ENCODE assay signal across 1 cellular context in the genomic region with DNA sequence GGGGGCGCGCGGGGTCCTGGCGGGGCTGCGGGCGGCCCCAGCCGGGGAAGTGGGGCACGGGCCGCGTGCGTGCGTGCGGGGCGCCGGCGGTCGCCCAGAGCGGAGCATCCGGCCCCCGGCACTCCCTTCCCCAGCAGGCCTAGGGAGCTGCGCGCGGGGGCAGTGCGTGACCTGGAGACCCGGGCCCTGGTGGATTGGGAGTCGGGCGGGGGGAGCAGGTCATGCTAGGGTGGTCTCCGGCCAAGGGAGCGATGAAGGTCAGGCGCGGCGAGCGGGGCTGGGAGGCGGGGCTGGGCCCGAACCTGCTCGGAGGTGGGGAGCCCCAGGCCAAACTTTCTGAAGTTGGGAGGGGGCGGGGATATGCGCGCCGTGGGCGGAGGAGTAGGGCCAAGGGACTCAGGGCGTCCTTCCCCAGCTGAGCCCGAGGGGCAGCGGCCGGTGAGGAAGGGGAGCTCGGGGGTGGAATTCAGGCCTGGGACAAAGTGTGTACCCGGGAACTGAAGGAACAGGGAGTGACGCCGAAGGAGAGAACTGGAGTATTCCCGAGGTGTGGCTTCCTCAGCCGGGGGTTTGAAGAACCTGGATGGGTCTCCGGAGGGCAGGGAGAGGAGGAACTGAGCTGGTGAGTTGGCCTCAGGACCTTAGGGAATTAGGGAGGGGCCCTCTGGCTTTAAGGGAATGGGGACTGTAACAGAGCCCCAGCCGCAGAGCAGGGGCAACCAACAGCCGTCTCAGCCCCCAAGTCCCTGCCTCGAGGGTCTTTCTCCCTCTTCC.
A peak's percentile ranks its signal among the peaks of the same experiment; 100 is the strongest.
TF ChIP-seq lines count a peak whose summit lies in the region.

No MANE protein-coding gene starts in this region.

TF ChIP-seq in HEK293, 187 proteins besides CTCF, POLR2A, EP300 and RAD21 (continued from another document and continues in another):
- TF ChIP-seq, protein P1, sequence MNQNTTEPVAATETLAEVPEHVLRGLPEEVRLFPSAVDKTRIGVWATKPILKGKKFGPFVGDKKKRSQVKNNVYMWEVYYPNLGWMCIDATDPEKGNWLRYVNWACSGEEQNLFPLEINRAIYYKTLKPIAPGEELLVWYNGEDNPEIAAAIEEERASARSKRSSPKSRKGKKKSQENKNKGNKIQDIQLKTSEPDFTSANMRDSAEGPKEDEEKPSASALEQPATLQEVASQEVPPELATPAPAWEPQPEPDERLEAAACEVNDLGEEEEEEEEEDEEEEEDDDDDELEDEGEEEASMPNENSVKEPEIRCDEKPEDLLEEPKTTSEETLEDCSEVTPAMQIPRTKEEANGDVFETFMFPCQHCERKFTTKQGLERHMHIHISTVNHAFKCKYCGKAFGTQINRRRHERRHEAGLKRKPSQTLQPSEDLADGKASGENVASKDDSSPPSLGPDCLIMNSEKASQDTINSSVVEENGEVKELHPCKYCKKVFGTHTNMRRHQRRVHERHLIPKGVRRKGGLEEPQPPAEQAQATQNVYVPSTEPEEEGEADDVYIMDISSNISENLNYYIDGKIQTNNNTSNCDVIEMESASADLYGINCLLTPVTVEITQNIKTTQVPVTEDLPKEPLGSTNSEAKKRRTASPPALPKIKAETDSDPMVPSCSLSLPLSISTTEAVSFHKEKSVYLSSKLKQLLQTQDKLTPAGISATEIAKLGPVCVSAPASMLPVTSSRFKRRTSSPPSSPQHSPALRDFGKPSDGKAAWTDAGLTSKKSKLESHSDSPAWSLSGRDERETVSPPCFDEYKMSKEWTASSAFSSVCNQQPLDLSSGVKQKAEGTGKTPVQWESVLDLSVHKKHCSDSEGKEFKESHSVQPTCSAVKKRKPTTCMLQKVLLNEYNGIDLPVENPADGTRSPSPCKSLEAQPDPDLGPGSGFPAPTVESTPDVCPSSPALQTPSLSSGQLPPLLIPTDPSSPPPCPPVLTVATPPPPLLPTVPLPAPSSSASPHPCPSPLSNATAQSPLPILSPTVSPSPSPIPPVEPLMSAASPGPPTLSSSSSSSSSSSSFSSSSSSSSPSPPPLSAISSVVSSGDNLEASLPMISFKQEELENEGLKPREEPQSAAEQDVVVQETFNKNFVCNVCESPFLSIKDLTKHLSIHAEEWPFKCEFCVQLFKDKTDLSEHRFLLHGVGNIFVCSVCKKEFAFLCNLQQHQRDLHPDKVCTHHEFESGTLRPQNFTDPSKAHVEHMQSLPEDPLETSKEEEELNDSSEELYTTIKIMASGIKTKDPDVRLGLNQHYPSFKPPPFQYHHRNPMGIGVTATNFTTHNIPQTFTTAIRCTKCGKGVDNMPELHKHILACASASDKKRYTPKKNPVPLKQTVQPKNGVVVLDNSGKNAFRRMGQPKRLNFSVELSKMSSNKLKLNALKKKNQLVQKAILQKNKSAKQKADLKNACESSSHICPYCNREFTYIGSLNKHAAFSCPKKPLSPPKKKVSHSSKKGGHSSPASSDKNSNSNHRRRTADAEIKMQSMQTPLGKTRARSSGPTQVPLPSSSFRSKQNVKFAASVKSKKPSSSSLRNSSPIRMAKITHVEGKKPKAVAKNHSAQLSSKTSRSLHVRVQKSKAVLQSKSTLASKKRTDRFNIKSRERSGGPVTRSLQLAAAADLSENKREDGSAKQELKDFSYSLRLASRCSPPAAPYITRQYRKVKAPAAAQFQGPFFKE (tag by site-specific recombination; IDR thresholded peaks at IDR 0.05; ENCODE audit: borderline replicate concordance): no peak
- TF ChIP-seq, protein P2, sequence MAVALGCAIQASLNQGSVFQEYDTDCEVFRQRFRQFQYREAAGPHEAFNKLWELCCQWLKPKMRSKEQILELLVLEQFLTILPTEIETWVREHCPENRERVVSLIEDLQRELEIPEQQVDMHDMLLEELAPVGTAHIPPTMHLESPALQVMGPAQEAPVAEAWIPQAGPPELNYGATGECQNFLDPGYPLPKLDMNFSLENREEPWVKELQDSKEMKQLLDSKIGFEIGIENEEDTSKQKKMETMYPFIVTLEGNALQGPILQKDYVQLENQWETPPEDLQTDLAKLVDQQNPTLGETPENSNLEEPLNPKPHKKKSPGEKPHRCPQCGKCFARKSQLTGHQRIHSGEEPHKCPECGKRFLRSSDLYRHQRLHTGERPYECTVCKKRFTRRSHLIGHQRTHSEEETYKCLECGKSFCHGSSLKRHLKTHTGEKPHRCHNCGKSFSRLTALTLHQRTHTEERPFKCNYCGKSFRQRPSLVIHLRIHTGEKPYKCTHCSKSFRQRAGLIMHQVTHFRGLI (tag by site-specific recombination; IDR thresholded peaks at IDR 0.05): no peak
- peak; percentile 36; the same call in 1 of the 2 replicates for TF ChIP-seq ZNF76 (tag by site-specific recombination; IDR thresholded peaks at IDR 0.05; ENCODE audit: borderline replicate concordance, low read depth)
- TF ChIP-seq, protein P3, sequence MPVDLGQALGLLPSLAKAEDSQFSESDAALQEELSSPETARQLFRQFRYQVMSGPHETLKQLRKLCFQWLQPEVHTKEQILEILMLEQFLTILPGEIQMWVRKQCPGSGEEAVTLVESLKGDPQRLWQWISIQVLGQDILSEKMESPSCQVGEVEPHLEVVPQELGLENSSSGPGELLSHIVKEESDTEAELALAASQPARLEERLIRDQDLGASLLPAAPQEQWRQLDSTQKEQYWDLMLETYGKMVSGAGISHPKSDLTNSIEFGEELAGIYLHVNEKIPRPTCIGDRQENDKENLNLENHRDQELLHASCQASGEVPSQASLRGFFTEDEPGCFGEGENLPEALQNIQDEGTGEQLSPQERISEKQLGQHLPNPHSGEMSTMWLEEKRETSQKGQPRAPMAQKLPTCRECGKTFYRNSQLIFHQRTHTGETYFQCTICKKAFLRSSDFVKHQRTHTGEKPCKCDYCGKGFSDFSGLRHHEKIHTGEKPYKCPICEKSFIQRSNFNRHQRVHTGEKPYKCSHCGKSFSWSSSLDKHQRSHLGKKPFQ (tag by site-specific recombination; IDR thresholded peaks at IDR 0.05): no peak
- TF ChIP-seq OSR2 (tag by site-specific recombination; IDR thresholded peaks at IDR 0.05): no peak
- peak; percentile 42; the same call in 1 of the 2 replicates for TF ChIP-seq ZIC2 (tag by site-specific recombination; IDR thresholded peaks at IDR 0.05)
- TF ChIP-seq WT1 (tag by site-specific recombination; IDR thresholded peaks at IDR 0.05): no peak
- no peak for TF ChIP-seq ZNF280C (tag by site-specific recombination; IDR thresholded peaks at IDR 0.05)
- TF ChIP-seq ZNF221 (tag by site-specific recombination; IDR thresholded peaks at IDR 0.05; ENCODE audit: borderline replicate concordance): no peak
- TF ChIP-seq ZNF416 (tag by site-specific recombination; IDR thresholded peaks at IDR 0.05): no peak
- no peak for TF ChIP-seq ZNF785 (tag by site-specific recombination; IDR thresholded peaks at IDR 0.05)
- no peak for TF ChIP-seq ZNF521 (tag by site-specific recombination; IDR thresholded peaks at IDR 0.05)
- TF ChIP-seq MZF1 (tag by site-specific recombination; IDR thresholded peaks at IDR 0.05; ENCODE audit: borderline replicate concordance): no peak
- TF ChIP-seq ZNF677 (tag by site-specific recombination; IDR thresholded peaks at IDR 0.05): no peak
- peak; percentile 39; the same call in 1 of the 2 replicates for TF ChIP-seq IKZF3 (tag by site-specific recombination; IDR thresholded peaks at IDR 0.05)
- TF ChIP-seq BCL11A (tag by site-specific recombination; IDR thresholded peaks at IDR 0.05; ENCODE audit: low read depth): no peak
- TF ChIP-seq KLF1 (tag by site-specific recombination; IDR thresholded peaks at IDR 0.05): no peak
- TF ChIP-seq ZNF37A (tag by site-specific recombination; IDR thresholded peaks at IDR 0.05): no peak
- no peak for TF ChIP-seq YY1 (tag by site-specific recombination; IDR thresholded peaks at IDR 0.05)
- TF ChIP-seq HOXD13 (CRISPR knock-in tag; IDR thresholded peaks at IDR 0.05; ENCODE audit: borderline replicate concordance): no peak
- TF ChIP-seq BCL6B (tag by site-specific recombination; IDR thresholded peaks at IDR 0.05): no peak
- TF ChIP-seq ZNF404 (tag by site-specific recombination; IDR thresholded peaks at IDR 0.05): no peak
- peak; percentile 76 for TF ChIP-seq ZBTB26 (tag by site-specific recombination; optimal IDR thresholded peaks at IDR 0.05)
- no peak for TF ChIP-seq ZNF157 (tag by site-specific recombination; IDR thresholded peaks at IDR 0.05)
- TF ChIP-seq ZNF514 (tag by site-specific recombination; IDR thresholded peaks at IDR 0.05): no peak
- no peak for TF ChIP-seq ZNF792 (tag by site-specific recombination; IDR thresholded peaks at IDR 0.05)
- TF ChIP-seq, protein P4, sequence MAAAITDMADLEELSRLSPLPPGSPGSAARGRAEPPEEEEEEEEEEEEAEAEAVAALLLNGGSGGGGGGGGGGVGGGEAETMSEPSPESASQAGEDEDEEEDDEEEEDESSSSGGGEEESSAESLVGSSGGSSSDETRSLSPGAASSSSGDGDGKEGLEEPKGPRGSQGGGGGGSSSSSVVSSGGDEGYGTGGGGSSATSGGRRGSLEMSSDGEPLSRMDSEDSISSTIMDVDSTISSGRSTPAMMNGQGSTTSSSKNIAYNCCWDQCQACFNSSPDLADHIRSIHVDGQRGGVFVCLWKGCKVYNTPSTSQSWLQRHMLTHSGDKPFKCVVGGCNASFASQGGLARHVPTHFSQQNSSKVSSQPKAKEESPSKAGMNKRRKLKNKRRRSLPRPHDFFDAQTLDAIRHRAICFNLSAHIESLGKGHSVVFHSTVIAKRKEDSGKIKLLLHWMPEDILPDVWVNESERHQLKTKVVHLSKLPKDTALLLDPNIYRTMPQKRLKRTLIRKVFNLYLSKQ (tag by site-specific recombination; IDR thresholded peaks at IDR 0.05; ENCODE audit: borderline replicate concordance): no peak
- no peak for TF ChIP-seq ZNF423 (tag by site-specific recombination; IDR thresholded peaks at IDR 0.05)
- no peak for TF ChIP-seq SETDB1 (IDR thresholded peaks at IDR 0.05; ENCODE audit: insufficient read length, low read length)
- no peak; the same call in 1 of the 2 replicates for TF ChIP-seq ZNF366 (tag by site-specific recombination; conservative IDR thresholded peaks at IDR 0.05)
- TF ChIP-seq ZBTB17 (tag by site-specific recombination; IDR thresholded peaks at IDR 0.05): peak; percentile 41; the same call in 1 of the 2 replicates
- TF ChIP-seq SALL2 (tag by site-specific recombination; IDR thresholded peaks at IDR 0.05; ENCODE audit: borderline replicate concordance): no peak
- TF ChIP-seq ZNF664 (tag by site-specific recombination; IDR thresholded peaks at IDR 0.05): no peak
- peak; percentile 8; the same call in 1 of the 2 replicates for TF ChIP-seq ZBTB21 (tag by site-specific recombination; IDR thresholded peaks at IDR 0.05)
- TF ChIP-seq ZFP69B (tag by site-specific recombination; IDR thresholded peaks at IDR 0.05): no peak
- TF ChIP-seq ZNF112 (tag by site-specific recombination; IDR thresholded peaks at IDR 0.05): no peak
- no peak for TF ChIP-seq ZNF133 (tag by site-specific recombination; IDR thresholded peaks at IDR 0.05)
- TF ChIP-seq, protein P5, sequence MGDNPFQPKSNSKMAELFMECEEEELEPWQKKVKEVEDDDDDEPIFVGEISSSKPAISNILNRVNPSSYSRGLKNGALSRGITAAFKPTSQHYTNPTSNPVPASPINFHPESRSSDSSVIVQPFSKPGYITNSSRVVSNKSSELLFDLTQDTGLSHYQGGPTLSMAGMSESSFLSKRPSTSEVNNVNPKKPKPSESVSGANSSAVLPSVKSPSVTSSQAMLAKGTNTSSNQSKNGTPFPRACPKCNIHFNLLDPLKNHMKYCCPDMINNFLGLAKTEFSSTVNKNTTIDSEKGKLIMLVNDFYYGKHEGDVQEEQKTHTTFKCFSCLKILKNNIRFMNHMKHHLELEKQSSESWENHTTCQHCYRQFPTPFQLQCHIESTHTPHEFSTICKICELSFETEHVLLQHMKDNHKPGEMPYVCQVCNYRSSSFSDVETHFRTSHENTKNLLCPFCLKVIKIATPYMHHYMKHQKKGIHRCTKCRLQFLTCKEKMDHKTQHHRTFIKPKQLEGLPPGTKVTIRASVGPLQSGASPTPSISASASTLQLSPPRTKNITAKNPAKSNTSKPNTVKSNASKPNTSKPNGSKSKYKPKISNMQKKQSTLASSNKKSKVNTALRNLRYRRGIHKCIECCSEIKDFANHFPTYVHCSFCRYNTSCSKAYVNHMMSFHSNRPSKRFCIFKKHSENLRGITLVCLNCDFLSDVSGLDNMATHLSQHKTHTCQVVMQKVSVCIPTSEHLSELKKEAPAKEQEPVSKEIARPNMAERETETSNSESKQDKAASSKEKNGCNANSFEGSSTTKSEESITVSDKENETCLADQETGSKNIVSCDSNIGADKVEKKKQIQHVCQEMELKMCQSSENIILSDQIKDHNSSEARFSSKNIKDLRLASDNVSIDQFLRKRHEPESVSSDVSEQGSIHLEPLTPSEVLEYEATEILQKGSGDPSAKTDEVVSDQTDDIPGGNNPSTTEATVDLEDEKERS (tag by site-specific recombination; IDR thresholded peaks at IDR 0.05): no peak
- no peak for TF ChIP-seq ZNF114 (tag by site-specific recombination; IDR thresholded peaks at IDR 0.05)
- TF ChIP-seq ZNF501 (tag by site-specific recombination; IDR thresholded peaks at IDR 0.05): peak; percentile 47; the same call in 1 of the 2 replicates
- TF ChIP-seq ZNF16 (tag by site-specific recombination; IDR thresholded peaks at IDR 0.05; ENCODE audit: low read depth): no peak
- no peak for TF ChIP-seq ZNF121 (tag by site-specific recombination; IDR thresholded peaks at IDR 0.05)
